Comparison of ENCODE assay signal across 2 cellular contexts in genomic region chr12:119372540-119372939, GRCh38.
A peak's percentile ranks its signal among the peaks of the same experiment; 100 is the strongest.
TF ChIP-seq lines count a peak whose summit lies in the region.

No MANE protein-coding gene starts in this region.

TF ChIP-seq in H1, 55 proteins besides CTCF, POLR2A, EP300 and RAD21:
- TF ChIP-seq KDM4A (IDR thresholded peaks at IDR 0.05; ENCODE audit: low read depth, low read length, severe bottlenecking) = no peak
- TF ChIP-seq KDM5A (IDR thresholded peaks at IDR 0.05; ENCODE audit: low read length) = no peak
- TF ChIP-seq CREB1 (IDR thresholded peaks at IDR 0.05) = no peak
- no peak for TF ChIP-seq GABPA (IDR thresholded peaks at IDR 0.05; ENCODE audit: borderline replicate concordance, insufficient read depth, low read length)
- TF ChIP-seq, protein P1, sequence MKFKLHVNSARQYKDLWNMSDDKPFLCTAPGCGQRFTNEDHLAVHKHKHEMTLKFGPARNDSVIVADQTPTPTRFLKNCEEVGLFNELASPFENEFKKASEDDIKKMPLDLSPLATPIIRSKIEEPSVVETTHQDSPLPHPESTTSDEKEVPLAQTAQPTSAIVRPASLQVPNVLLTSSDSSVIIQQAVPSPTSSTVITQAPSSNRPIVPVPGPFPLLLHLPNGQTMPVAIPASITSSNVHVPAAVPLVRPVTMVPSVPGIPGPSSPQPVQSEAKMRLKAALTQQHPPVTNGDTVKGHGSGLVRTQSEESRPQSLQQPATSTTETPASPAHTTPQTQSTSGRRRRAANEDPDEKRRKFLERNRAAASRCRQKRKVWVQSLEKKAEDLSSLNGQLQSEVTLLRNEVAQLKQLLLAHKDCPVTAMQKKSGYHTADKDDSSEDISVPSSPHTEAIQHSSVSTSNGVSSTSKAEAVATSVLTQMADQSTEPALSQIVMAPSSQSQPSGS (IDR thresholded peaks at IDR 0.05; ENCODE audit: low read length) = no peak
- TF ChIP-seq TEAD4 (IDR thresholded peaks at IDR 0.05; ENCODE audit: low read depth, low read length) = no peak
- TF ChIP-seq RXRA (IDR thresholded peaks at IDR 0.05; ENCODE audit: insufficient read depth, low read depth, low read length) = no peak
- no peak for TF ChIP-seq CTBP2 (IDR thresholded peaks at IDR 0.05; ENCODE audit: borderline replicate concordance, insufficient read depth, insufficient read length, low read length)
- TF ChIP-seq CBX5 (IDR thresholded peaks at IDR 0.05; ENCODE audit: low read depth, low read length) = no peak
- TF ChIP-seq RBBP5 (IDR thresholded peaks at IDR 0.05; ENCODE audit: borderline replicate concordance, low read depth, low read length) = no peak

TF ChIP-seq in HepG2, 621 proteins besides CTCF, POLR2A, EP300 and RAD21:
- TF ChIP-seq TCF7L2 (IDR thresholded peaks at IDR 0.05; ENCODE audit: low read depth, low read length) (no peak), CEBPB (IDR thresholded peaks at IDR 0.05; ENCODE audit: borderline replicate concordance, low read depth, low read length) (peak; percentile 43; the same call in 1 of the 2 replicates)
